13 cellular contexts compared by ENCODE assay signal in the genomic region with DNA sequence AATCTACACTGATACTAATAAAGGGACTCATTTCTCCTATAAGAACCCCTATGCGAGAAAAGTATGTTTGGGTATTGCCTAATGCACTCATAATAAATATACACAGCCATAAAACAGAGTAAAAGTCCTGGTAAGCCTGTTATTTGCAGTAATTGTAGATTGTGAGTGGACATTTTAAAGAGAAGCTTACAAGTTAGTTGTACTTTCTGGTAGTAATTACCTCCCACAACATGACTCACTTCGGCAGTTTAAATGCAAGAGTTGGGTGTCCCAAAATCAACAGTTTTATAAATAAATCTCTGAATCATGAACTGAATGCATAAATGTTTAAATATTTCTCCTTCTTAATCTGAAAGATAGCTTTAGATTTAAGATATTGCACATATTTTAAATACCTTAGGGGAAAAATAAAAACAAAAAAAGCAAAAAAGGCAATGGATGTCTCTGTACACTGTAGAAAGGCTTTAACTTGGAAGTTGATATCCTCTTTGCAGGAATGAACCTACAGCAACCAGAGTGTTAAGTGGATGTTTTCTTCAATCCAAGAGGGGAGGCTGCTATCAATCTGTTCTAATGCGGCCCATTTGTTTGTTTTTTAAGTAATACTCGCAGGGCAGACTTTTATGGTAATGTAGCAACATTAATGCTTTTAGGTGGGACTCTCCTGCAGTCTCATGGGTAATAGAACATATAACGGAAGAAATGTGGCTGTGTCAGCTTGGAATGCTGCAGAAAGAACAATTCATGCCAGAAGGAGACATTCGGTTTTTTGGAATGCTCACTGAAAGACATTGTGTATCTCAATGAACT. TPM values are rescaled to one million over a fixed set of nuclear protein-coding genes. Genes with fewer than 3 reads are reported as not detected.
DNase-seq lines count a peak whose midpoint lies in the region; TF ChIP-seq lines count a peak whose summit lies in the region.
"Had no signal": no experiment of that assay in that cellular context is flagged by ENCODE, and none has a peak within 500 bp of the region (broad histone marks: within the 10 kb centered on the region; RNA-seq: fewer than 3 reads in every experiment).

No MANE protein-coding gene starts in this region.

- intact Hi-C loops in esophagus squamous epithelium (cut with DNase I) = no loop called here

- in situ Hi-C loops in KBM-7 (cut with MboI; ENCODE audit: low pct_unique_long_range_greater_than_20kb, low sequenced_read_pairs) = no loop called here

- no peaks in the 10 kb centered on the region for H3K9me3 ChIP-seq in esophagus squamous epithelium
- H3K9me3 ChIP-seq: upper lobe of right lung had no signal

- H3K4me1 ChIP-seq in esophagus squamous epithelium = peaks cover 0 to 4% (median 0%) of the 10 kb centered on the region in 3 donors
- H3K4me1 ChIP-seq: upper lobe of right lung had no signal

- TF ChIP-seq POLR2A in esophagus squamous epithelium (IDR thresholded peaks at IDR 0.05) = no peak

- WGBS in esophagus squamous epithelium, 2 donors = 48 to 55% methylated on average over 6 of the region's 6 CpGs

- H3K27ac ChIP-seq in esophagus squamous epithelium = peak overlapping the region in 1 of 4 donors; percentile 9
- H3K27ac ChIP-seq: RWPE1, upper lobe of right lung had no signal

- DNase-seq in AG20443 (ENCODE audit: low spot score) = peak; percentile 59
- DNase-seq in NCI-H2227 (lab: John Stamatoyannopoulos, UW; ENCODE audit: unreplicated experiment) = peak; percentile 14
- DNase-seq in fibroblast of pulmonary artery (ENCODE audit: low read depth) = peak; percentile 66
- DNase-seq in renal cortical epithelial cell (ENCODE audit: low read depth) = peak; percentile 77
- no peak for DNase-seq in esophagus squamous epithelium (lab: John Stamatoyannopoulos, UW)
- DNase-seq in HUDEP-2 (lab: John Stamatoyannopoulos, UW; ENCODE audit: unreplicated experiment in 76 of 76) = no peak
- no peak for DNase-seq in activated CD4-positive, alpha-beta T cell treated with anti-CD3 and anti-CD28 coated beads, Interleukin-2, amount 50 U/mL, for 4 hours
- DNase-seq in KBM-7 = no peak
- DNase-seq: activated B cell treated with CpG ODN at 0.5 μM for 24 hours; CD4-positive, alpha-beta T cell; NCI-H2029 treated with DMSO at 0.1 percent for 48 hours; upper lobe of right lung had no signal

- TF ChIP-seq CTCF in fibroblast of pulmonary artery (IDR thresholded peaks at IDR 0.05; ENCODE audit: low read length, missing control alignments) = no peak
- no peak for TF ChIP-seq CTCF in esophagus squamous epithelium (IDR thresholded peaks at IDR 0.05)

- no peaks in the 10 kb centered on the region for H3K27me3 ChIP-seq in esophagus squamous epithelium
- H3K27me3 ChIP-seq: upper lobe of right lung had no signal

- H3K4me3 ChIP-seq in fibroblast of pulmonary artery (replicated peaks; ENCODE audit: low read depth, low read length) (no peak overlapping the region), esophagus squamous epithelium (peak overlapping the region in 1 of 4 donors; percentile 24)
- H3K4me3 ChIP-seq: upper lobe of right lung had no signal

- H3K36me3 ChIP-seq in esophagus squamous epithelium = no peaks in the 10 kb centered on the region
- H3K36me3 ChIP-seq: upper lobe of right lung had no signal

RNA-seq across cellular contexts. Expression of gene ZEB1, which starts 57.3 kb away (rescaled TPM):
- total RNA-seq in renal cortical epithelial cell (26.6 and 84.1 TPM in 2 replicates), esophagus squamous epithelium (10 to 100 TPM in 2 of 4 donors, 1 to 10 TPM in 2; 2.3 to 37.6 (median 11.6) TPM)

Comparison
In these comparisons a context has a peak if more than half of its experiments do, and no peak if none do; other contexts are left out.
1. DNase-seq: peak in AG20443 (single experiment), NCI-H2227 (single experiment), fibroblast of pulmonary artery (single experiment) and renal cortical epithelial cell (single experiment); none in esophagus squamous epithelium (single experiment), HUDEP-2 (0 of 76), activated CD4-positive, alpha-beta T cell treated with anti-CD3 and anti-CD28 coated beads, Interleukin-2, amount 50 U/mL, for 4 hours (0 of 2) and KBM-7 (single experiment).